In the genomic region with DNA sequence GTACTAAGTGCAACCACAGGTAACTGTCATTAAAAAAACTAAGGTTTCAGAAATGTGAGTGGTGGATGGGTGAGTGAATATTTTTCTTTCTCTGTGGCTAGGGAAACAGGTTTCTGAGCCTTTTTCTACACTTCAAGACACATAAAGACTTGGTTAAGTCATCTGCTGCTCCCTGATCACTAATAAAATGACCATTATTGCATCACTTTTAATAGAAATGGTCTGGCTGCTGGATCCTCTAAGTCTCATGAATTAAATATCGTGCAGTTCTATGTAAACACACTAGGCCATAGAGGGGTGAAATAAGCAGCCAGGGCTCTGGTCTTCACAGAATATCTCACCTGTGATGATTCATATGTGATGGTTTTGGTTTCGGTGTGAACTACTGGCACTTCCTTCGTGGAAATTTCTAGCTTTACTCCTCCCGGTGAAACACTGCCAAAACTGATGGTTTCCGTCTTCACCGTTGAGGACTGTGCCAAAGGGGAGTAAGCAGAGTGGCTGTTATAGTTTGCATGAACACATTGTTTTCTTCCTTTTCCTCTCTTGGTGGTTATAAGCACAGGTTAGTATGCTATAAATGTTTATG, we compare ENCODE assay signal across 1 cellular context.
TF ChIP-seq lines count a peak whose summit lies in the region.

No MANE protein-coding gene starts in this region.

TF ChIP-seq in IMR-90, 13 proteins besides CTCF, POLR2A, EP300 and RAD21 (continued from another document):
- TF ChIP-seq CHD1 (IDR thresholded peaks at IDR 0.05; ENCODE audit: low read depth, low read length) (no peak), MXI1 (IDR thresholded peaks at IDR 0.05; ENCODE audit: borderline replicate concordance, low read depth, low read length) (no peak), SMC3 (IDR thresholded peaks at IDR 0.05; ENCODE audit: low read depth, low read length) (no peak)
- TF ChIP-seq, protein P1, sequence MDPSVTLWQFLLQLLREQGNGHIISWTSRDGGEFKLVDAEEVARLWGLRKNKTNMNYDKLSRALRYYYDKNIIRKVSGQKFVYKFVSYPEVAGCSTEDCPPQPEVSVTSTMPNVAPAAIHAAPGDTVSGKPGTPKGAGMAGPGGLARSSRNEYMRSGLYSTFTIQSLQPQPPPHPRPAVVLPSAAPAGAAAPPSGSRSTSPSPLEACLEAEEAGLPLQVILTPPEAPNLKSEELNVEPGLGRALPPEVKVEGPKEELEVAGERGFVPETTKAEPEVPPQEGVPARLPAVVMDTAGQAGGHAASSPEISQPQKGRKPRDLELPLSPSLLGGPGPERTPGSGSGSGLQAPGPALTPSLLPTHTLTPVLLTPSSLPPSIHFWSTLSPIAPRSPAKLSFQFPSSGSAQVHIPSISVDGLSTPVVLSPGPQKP (IDR thresholded peaks at IDR 0.05; ENCODE audit: borderline replicate concordance, low read depth, low read length): no peak
